Comparison of ENCODE assay signal across 14 cellular contexts in the genomic region with DNA sequence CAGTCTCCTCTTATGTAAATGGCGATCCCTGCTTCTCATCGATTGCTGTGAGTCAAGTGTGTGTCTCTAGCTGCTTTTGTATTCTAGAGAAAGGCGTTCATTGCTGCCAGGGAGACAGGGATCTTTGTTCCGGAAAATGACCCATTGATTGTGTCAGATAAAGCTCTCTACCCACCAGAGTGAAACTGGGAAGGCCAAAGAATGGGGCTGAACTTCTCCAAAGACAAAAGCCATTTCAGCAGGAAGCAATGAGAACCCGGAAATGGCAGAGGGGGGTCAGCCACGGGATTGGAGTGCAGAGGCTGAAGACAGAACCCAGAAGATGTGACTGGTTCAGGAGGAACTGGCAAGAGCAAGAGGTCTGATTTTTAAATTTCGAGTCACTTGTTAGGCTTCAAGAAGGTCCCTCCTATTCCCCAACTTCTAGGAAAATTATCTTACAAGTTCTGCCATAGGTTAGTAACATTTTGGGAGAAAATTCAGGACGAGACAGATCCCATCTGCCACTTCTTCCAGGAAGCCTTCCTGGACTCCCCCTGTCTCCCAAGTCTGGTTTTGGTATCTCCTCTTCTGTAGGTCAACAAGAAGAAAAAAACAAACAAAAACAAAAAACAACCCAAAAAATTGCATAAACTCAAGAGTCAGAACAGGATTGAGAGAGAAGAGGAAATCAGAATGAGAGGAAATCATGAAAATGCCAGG.
DNase-seq lines count a peak whose midpoint lies in the region; ATAC-seq lines count a peak whose summit lies in the region.
"Had no signal": no experiment of that assay in that cellular context is flagged by ENCODE, and none has a peak within 500 bp of the region (broad histone marks: within the 10 kb centered on the region; RNA-seq: fewer than 3 reads in every experiment).

No MANE protein-coding gene starts in this region.

- H3K14ac ChIP-seq in neuronal stem cell (ENCODE audit: low read length), result no peak overlapping the region

- no peak overlapping the region for H2AK5ac ChIP-seq in neuronal stem cell (ENCODE audit: low read depth, low read length)

- no peaks in the 10 kb centered on the region for H3K79me1 ChIP-seq in neuronal stem cell (ENCODE audit: low read depth, low read length)

- in situ Hi-C loops in G401 (cut with HindIII; ENCODE audit: low sequenced_read_pairs), result no loop called here

- H3K9ac ChIP-seq in neuronal stem cell (ENCODE audit: low read depth, low read length, poor library complexity), result no peak overlapping the region

- no peak overlapping the region for H4K91ac ChIP-seq in neuronal stem cell (ENCODE audit: low read depth, low read length, poor library complexity)

- no peak overlapping the region for H3K18ac ChIP-seq in neuronal stem cell (ENCODE audit: low read length)

- no peak overlapping the region for H2BK5ac ChIP-seq in neuronal stem cell (ENCODE audit: low read length)

- H3K36me3 ChIP-seq in neuronal stem cell (replicated peaks in 1 of 2; ENCODE audit: control insufficient read depth in 2 of 2, insufficient read depth in 2 of 2, low read length in 2 of 2), result no peaks in the 10 kb centered on the region

- no peak for ATAC-seq in activated CD4-positive, CD25-positive, alpha-beta regulatory T cell treated with anti-CD3 and anti-CD28 coated beads, Interleukin-2, amount 50 U/mL, for 24 hours
- ATAC-seq in HG03439 (IDR thresholded peaks at IDR 0.05; ENCODE audit: unreplicated experiment), result no peak
- ATAC-seq: stimulated activated naive B cell treated with anti-CD40 and anti-IgM and Interleukin-4, amounts not matched to agents 10 μg/mL and 1 μg/mL and 100 μg/mL, for 72 hours had no signal

- H2BK15ac ChIP-seq in neuronal stem cell (ENCODE audit: low read length), result no peak overlapping the region

- intact Hi-C loops in head of caudate nucleus (cut with DNase I), result loop anchor here (10.0 kb wide), 1 partner anchor 84 kb away; no protein-coding TSS in a partner anchor

- H3K4me3 ChIP-seq in neuronal stem cell (ENCODE audit: low read length in 2 of 2), result no peak overlapping the region

- H4K8ac ChIP-seq in neuronal stem cell (ENCODE audit: low read depth, low read length), result no peak overlapping the region

- H2AFZ ChIP-seq in neuronal stem cell (ENCODE audit: low read length), result peak overlapping the region; percentile 14

- H2BK12ac ChIP-seq in neuronal stem cell (ENCODE audit: low read length), result no peak overlapping the region

- H3K4me2 ChIP-seq in neuronal stem cell (ENCODE audit: insufficient read depth, low read length, poor library complexity, severe bottlenecking), result no peak overlapping the region

- H3K4ac ChIP-seq in neuronal stem cell (ENCODE audit: low read length), result no peak overlapping the region

- H3K23ac ChIP-seq in neuronal stem cell (ENCODE audit: low read depth, low read length, poor library complexity), result no peak overlapping the region

- peaks cover 0 to 11% of the 10 kb centered on the region in 2 donors for H3K9me3 ChIP-seq in neuronal stem cell (replicated peaks in 1 of 2; ENCODE audit: control insufficient read depth in 2 of 2, insufficient read depth in 1 of 2, low read depth in 1 of 2, low read length in 2 of 2)

- no peak overlapping the region for H3K27ac ChIP-seq in neuronal stem cell (replicated peaks; ENCODE audit: low read length)

- no CpG with 5 or more reads among the region's 8 CpGs for WGBS in neuronal stem cell (ENCODE audit: extremely low coverage in 2 of 2, insufficient read length in 2 of 2, insufficient replicate concordance in 1 of 2), 2 donors

- no peak overlapping the region for H2BK120ac ChIP-seq in neuronal stem cell (ENCODE audit: low read depth, low read length)

- DNase-seq in G401 (ENCODE audit: low spot score), result peak; percentile 8
- peak; percentile 18 for DNase-seq in OCI-M1 (lab: John Stamatoyannopoulos, UW)
- DNase-seq in head of caudate nucleus, result peak; percentile 53 to 96 (median 87)
- DNase-seq in neuronal stem cell (ENCODE audit: low spot score), result peak; percentile 47
- no peak for DNase-seq in DMS 273 treated with DMSO at 0.1 percent for 48 hours (lab: John Stamatoyannopoulos, UW)
- DNase-seq in GDM1 (lab: John Stamatoyannopoulos, UW), result no peak
- DNase-seq: activated CD4-positive, CD25-positive, alpha-beta regulatory T cell; CD8-positive, alpha-beta memory T cell; cerebellar nuclear complex; NCI-H2171; RPMI8226; stimulated activated naive B cell treated with anti-CD40 and anti-IgM and Interleukin-4, amounts not matched to agents 10 μg/mL and 1 μg/mL and 100 μg/mL, for 72 hours had no signal

- peaks cover 0 to 4% (median 0%) of the 10 kb centered on the region in 3 experiments for H3K27me3 ChIP-seq in neuronal stem cell (ENCODE audit: control insufficient read depth in 3 of 3, insufficient read depth in 3 of 3, low read depth in 1 of 3, low read length in 3 of 3)

- peaks cover 18 to 19% of the 10 kb centered on the region in 2 donors for H3K4me1 ChIP-seq in neuronal stem cell (ENCODE audit: control insufficient read depth in 2 of 2, insufficient read depth in 1 of 2, low read depth in 1 of 2, low read length in 2 of 2)

Comparison
In these comparisons a context has a peak if more than half of its experiments do, and no peak if none do; other contexts are left out.
1. DNase-seq: peak in G401 (single experiment), OCI-M1 (single experiment), head of caudate nucleus (42 of 42) and neuronal stem cell (single experiment); none in DMS 273 treated with DMSO at 0.1 percent for 48 hours (single experiment) and GDM1 (single experiment).